Comparison of ENCODE assay signal across 19 cellular contexts in genomic region chr12:91276529-91276928, GRCh38.
DNase-seq lines count a peak whose midpoint lies in the region; ATAC-seq and TF ChIP-seq lines count a peak whose summit lies in the region.
"Had no signal": no experiment of that assay in that cellular context is flagged by ENCODE, and none has a peak within 500 bp of the region (broad histone marks: within the 10 kb centered on the region; RNA-seq: fewer than 3 reads in every experiment).

No MANE protein-coding gene starts in this region.

- H3K36me3 Mint-ChIP-seq in nephron (ENCODE audit: low read depth), result no peaks in the 10 kb centered on the region
- H3K36me3 Mint-ChIP-seq: CD4-positive, CD25-positive, alpha-beta regulatory T cell had no signal

- peaks cover 2% of the 10 kb centered on the region for H3K9me3 Mint-ChIP-seq in nephron

- no peak overlapping the region for H3K4me3 Mint-ChIP-seq in nephron
- H3K4me3 Mint-ChIP-seq: CD4-positive, CD25-positive, alpha-beta regulatory T cell; IgD-negative memory B cell had no signal

- H3K4me3 ChIP-seq in adipocyte (ENCODE audit: low read length), result no peak overlapping the region
- H3K4me3 ChIP-seq: A549 had no signal

- no peak for TF ChIP-seq CTCF in AG09319 (IDR thresholded peaks at IDR 0.05; ENCODE audit: low read depth, low read length)
- TF ChIP-seq CTCF in nephron (IDR thresholded peaks at IDR 0.05; ENCODE audit: unreplicated experiment in 3 of 3), result no peak

- no peaks in the 10 kb centered on the region for H3K9me3 ChIP-seq in adipocyte (ENCODE audit: control insufficient read depth, low read length)
- H3K9me3 ChIP-seq: A549, Caco-2 had no signal

- H3K36me3 ChIP-seq in adipocyte (ENCODE audit: control insufficient read depth, insufficient read depth, low read length, severe bottlenecking), result no peaks in the 10 kb centered on the region

- DNase-seq in AG09319 (ENCODE audit: extremely low read depth, low read depth) (peak; percentile 7), EH (ENCODE audit: low read depth) (peak; percentile 62), adipocyte (ENCODE audit: low read depth) (peak; percentile 40), NCI-H526 treated with DMSO at 0.1 percent for 48 hours (lab: John Stamatoyannopoulos, UW) (no peak)
- DNase-seq: Caco-2; CD4-positive, CD25-positive, alpha-beta regulatory T cell; DMS53; H7; Kasumi-1; MM.1S; NCI-H1105; NCI-H187; NCI-H82; SHP77 had no signal

- no peak overlapping the region for H3K9ac ChIP-seq in adipocyte (ENCODE audit: low read length)

- peak overlapping the region; percentile 66 to 98 (median 90) for H3K27ac Mint-ChIP-seq in nephron
- H3K27ac Mint-ChIP-seq: CD4-positive, CD25-positive, alpha-beta regulatory T cell; IgD-negative memory B cell had no signal

- ATAC-seq in HG03135 (IDR thresholded peaks at IDR 0.05; ENCODE audit: unreplicated experiment), result no peak
- no peak for ATAC-seq in GM21528 (IDR thresholded peaks at IDR 0.05; ENCODE audit: low FRiP score, unreplicated experiment)
- ATAC-seq: A549 had no signal

- H3K4me1 Mint-ChIP-seq in nephron, result peaks cover 48% of the 10 kb centered on the region
- H3K4me1 Mint-ChIP-seq: CD4-positive, CD25-positive, alpha-beta regulatory T cell; IgD-negative memory B cell had no signal

- H3K27me3 ChIP-seq in adipocyte (replicated peaks; ENCODE audit: control insufficient read depth, insufficient read depth, low read length), result no peaks in the 10 kb centered on the region

- no peaks in the 10 kb centered on the region for H3K27me3 Mint-ChIP-seq in nephron (ENCODE audit: low read depth)
- H3K27me3 Mint-ChIP-seq: CD4-positive, CD25-positive, alpha-beta regulatory T cell had no signal

- H3K4me1 ChIP-seq in adipocyte (ENCODE audit: control insufficient read depth, insufficient read depth, low read length), result peaks cover 27% of the 10 kb centered on the region
- H3K4me1 ChIP-seq: A549, Caco-2 had no signal
